ENCODE assay signal across 22 cellular contexts in the genomic region with DNA sequence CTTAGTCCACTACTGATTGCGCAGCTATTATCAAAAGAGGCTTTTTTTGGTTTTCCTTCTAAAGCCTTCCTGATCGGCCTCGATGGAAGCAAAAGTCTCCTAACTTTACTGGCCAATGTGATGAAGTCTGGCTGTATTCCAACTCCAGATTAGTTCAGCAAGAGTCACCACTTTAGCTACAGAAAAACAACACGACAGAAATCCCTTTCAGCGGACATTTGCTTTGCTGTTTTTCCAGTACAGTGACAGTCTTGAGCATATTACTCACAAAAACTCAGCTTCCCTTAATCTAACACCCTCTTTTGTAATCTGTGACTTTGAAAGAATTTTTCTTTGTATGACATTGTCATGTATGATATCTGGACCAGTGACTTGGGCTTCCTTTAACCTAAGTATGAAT.
DNase-seq lines count a peak whose midpoint lies in the region; ATAC-seq, FAIRE-seq and TF ChIP-seq lines count a peak whose summit lies in the region.
"Had no signal": no experiment of that assay in that cellular context is flagged by ENCODE, and none has a peak within 500 bp of the region (broad histone marks: within the 10 kb centered on the region; RNA-seq: fewer than 3 reads in every experiment).

No MANE protein-coding gene starts in this region.

- TF ChIP-seq CTCF in astrocyte (IDR thresholded peaks at IDR 0.05; ENCODE audit: insufficient read depth, low read depth, low read length) (no peak), right atrium auricular region (IDR thresholded peaks at IDR 0.05) (no peak)

- no peaks in the 10 kb centered on the region for H3K79me2 ChIP-seq in astrocyte (ENCODE audit: insufficient read depth, low read length)
- H3K79me2 ChIP-seq in trophoblast cell (ENCODE audit: control insufficient read depth, insufficient read depth, low read length, poor library complexity): no peaks in the 10 kb centered on the region

- H3K79me1 ChIP-seq in trophoblast cell (ENCODE audit: low read length): no peaks in the 10 kb centered on the region

- H3K9me3 Mint-ChIP-seq in astrocyte (ENCODE audit: unreplicated experiment): no peaks in the 10 kb centered on the region
- H3K9me3 Mint-ChIP-seq: CD8-positive, alpha-beta memory T cell had no signal

- H3K27ac ChIP-seq in astrocyte (ENCODE audit: low read depth, low read length) (no peak overlapping the region), trophoblast cell (ENCODE audit: low read depth, low read length) (no peak overlapping the region), right atrium auricular region (no peak overlapping the region)

- H3K4ac ChIP-seq in trophoblast cell (ENCODE audit: low read depth, low read length): no peak overlapping the region

- no peaks in the 10 kb centered on the region for H4K20me1 ChIP-seq in astrocyte (ENCODE audit: insufficient read depth, low read length)

- ATAC-seq in esophagus mucosa (peak; percentile 81), GM19395 (IDR thresholded peaks at IDR 0.05; ENCODE audit: unreplicated experiment) (no peak)

- no peak overlapping the region for H3K4me3 Mint-ChIP-seq in astrocyte (ENCODE audit: unreplicated experiment)
- H3K4me3 Mint-ChIP-seq: CD8-positive, alpha-beta memory T cell had no signal

- WGBS in trophoblast cell (ENCODE audit: extremely low coverage, insufficient coverage, insufficient read length): no CpG with 5 or more reads among the region's 5 CpGs

- H3K4me1 ChIP-seq in astrocyte (ENCODE audit: insufficient read depth, low read length) (no peaks in the 10 kb centered on the region), trophoblast cell (ENCODE audit: control insufficient read depth in 1 of 2, insufficient read depth in 2 of 2, low read length in 2 of 2) (no peaks in the 10 kb centered on the region), right atrium auricular region (peaks cover 0 to 2% of the 10 kb centered on the region in 2 donors)

- H2BK120ac ChIP-seq in trophoblast cell (ENCODE audit: insufficient read depth, low read length, poor library complexity): no peak overlapping the region

- H3K18ac ChIP-seq in trophoblast cell (ENCODE audit: low read length): no peak overlapping the region

- H4K8ac ChIP-seq in trophoblast cell (ENCODE audit: low read depth, low read length): no peak overlapping the region

- no peak overlapping the region for H3K23ac ChIP-seq in trophoblast cell (ENCODE audit: low read length)

- H3K4me3 ChIP-seq in astrocyte (ENCODE audit: insufficient read depth, low read depth, low read length) (no peak overlapping the region), trophoblast cell (ENCODE audit: low read depth, low read length) (no peak overlapping the region), right atrium auricular region (no peak overlapping the region)
- H3K4me3 ChIP-seq: HAP-1 had no signal

- no peak overlapping the region for H2BK5ac ChIP-seq in trophoblast cell (ENCODE audit: low read depth, low read length, poor library complexity)

- H3K36me3 ChIP-seq in astrocyte (ENCODE audit: insufficient read depth, low read length): no peaks in the 10 kb centered on the region
- H3K36me3 ChIP-seq in trophoblast cell (ENCODE audit: control insufficient read depth in 1 of 2, insufficient read depth in 2 of 2, low read length in 2 of 2): peaks cover 0 to 2% of the 10 kb centered on the region in 2 experiments
- H3K36me3 ChIP-seq in right atrium auricular region: no peaks in the 10 kb centered on the region
- H3K36me3 ChIP-seq: HAP-1 had no signal

- peaks cover 4% of the 10 kb centered on the region for H3K4me1 Mint-ChIP-seq in astrocyte (ENCODE audit: low read depth, unreplicated experiment)

- no peak overlapping the region for H3K27ac Mint-ChIP-seq in astrocyte (ENCODE audit: unreplicated experiment)
- H3K27ac Mint-ChIP-seq: CD8-positive, alpha-beta memory T cell had no signal

- no peak for FAIRE-seq in astrocyte (lab: Jason Lieb, UNC)
- FAIRE-seq: D721Med, GM18507 had no signal

- peak overlapping the region; percentile 2 for H3K4me2 ChIP-seq in astrocyte (ENCODE audit: low read length)
- no peak overlapping the region for H3K4me2 ChIP-seq in trophoblast cell (ENCODE audit: low read length)

- no peak overlapping the region for H4K91ac ChIP-seq in trophoblast cell (ENCODE audit: low read depth, low read length)

- no peak overlapping the region for H2AFZ ChIP-seq in astrocyte (ENCODE audit: low read depth, low read length)
- H2AFZ ChIP-seq in trophoblast cell (ENCODE audit: insufficient read depth, low read length, poor library complexity): no peak overlapping the region

- H4K12ac ChIP-seq in trophoblast cell (ENCODE audit: low read depth, low read length): no peak overlapping the region

- DNase-seq in LHCN-M2 (ENCODE audit: low read depth) (peak; percentile 27), astrocyte (ENCODE audit: low read depth) (peak; percentile 24), trophoblast cell (peak; percentile 63 to 89), right atrium auricular region (ENCODE audit: low spot score) (no peak), SHP77 (lab: John Stamatoyannopoulos, UW) (no peak)
- DNase-seq: ACHN; C1 segment of cervical spinal cord; CD8-positive, alpha-beta memory T cell; MV-4-11; NCI-H1417; NCI-H187; NCI-H2107; NCI-H2227 treated with DMSO at 0.1 percent for 48 hours; NCI-H510A treated with DMSO at 0.1 percent for 48 hours; NCI-H774; RPMI8226; SIG-M5 had no signal

- H3K14ac ChIP-seq in trophoblast cell (ENCODE audit: low read length): no peak overlapping the region

- no peak overlapping the region for H2AK5ac ChIP-seq in trophoblast cell (ENCODE audit: low read length)

- H3K9ac ChIP-seq in astrocyte (ENCODE audit: low read length) (no peak overlapping the region), trophoblast cell (ENCODE audit: low read length) (no peak overlapping the region)

- H3K9me3 ChIP-seq in astrocyte (ENCODE audit: insufficient read depth, low read depth, low read length) (no peaks in the 10 kb centered on the region), trophoblast cell (ENCODE audit: insufficient read depth, low read depth, low read length) (no peaks in the 10 kb centered on the region), right atrium auricular region (no peaks in the 10 kb centered on the region)
- H3K9me3 ChIP-seq: HAP-1 had no signal

- no peaks in the 10 kb centered on the region for H3K27me3 ChIP-seq in astrocyte (ENCODE audit: insufficient read depth, low read length)
- H3K27me3 ChIP-seq in trophoblast cell (ENCODE audit: insufficient read depth, low read length): no peaks in the 10 kb centered on the region
- H3K27me3 ChIP-seq in right atrium auricular region: no peaks in the 10 kb centered on the region

- no peaks in the 10 kb centered on the region for H3K27me3 Mint-ChIP-seq in astrocyte (ENCODE audit: low read depth, unreplicated experiment)
- H3K27me3 Mint-ChIP-seq: CD8-positive, alpha-beta memory T cell had no signal

- H2BK12ac ChIP-seq in trophoblast cell (ENCODE audit: low read length): no peak overlapping the region

- no peaks in the 10 kb centered on the region for H3K36me3 Mint-ChIP-seq in astrocyte (ENCODE audit: low read depth, unreplicated experiment)
- H3K36me3 Mint-ChIP-seq: CD8-positive, alpha-beta memory T cell had no signal

Comparison
In these comparisons a context has a peak if more than half of its experiments do, and no peak if none do; other contexts are left out.
1. DNase-seq: peak in LHCN-M2 (single experiment), astrocyte (single experiment) and trophoblast cell (2 of 2); none in right atrium auricular region (single experiment) and SHP77 (0 of 2).